ENCODE assay signal across 16 cellular contexts in the genomic region with DNA sequence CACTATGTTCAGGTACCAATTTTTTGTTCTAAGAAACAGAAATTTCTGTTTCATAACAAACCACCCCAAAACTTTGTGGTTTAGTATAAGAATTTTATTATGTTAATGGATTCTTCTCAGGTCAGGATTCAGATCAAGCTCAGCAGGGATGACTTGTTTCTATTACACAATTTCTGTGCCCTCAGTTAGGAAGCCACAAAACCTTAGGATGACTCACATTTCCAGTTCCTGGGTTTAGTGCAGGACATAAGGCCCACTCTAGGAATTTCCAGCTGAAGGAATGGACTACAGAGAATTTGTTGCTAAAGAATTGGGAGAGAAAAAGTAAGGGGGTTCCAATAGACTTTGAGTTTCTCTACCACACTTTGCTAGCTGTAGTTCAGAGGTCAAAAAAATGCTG.
A peak's percentile ranks its signal among the peaks of the same experiment; 100 is the strongest.
DNase-seq lines count a peak whose midpoint lies in the region; ATAC-seq, FAIRE-seq and TF ChIP-seq lines count a peak whose summit lies in the region.
"Had no signal": no experiment of that assay in that cellular context is flagged by ENCODE, and none has a peak within 500 bp of the region (broad histone marks: within the 10 kb centered on the region; RNA-seq: fewer than 3 reads in every experiment).

No MANE protein-coding gene starts in this region.

- DNase-seq in AG08395 (ENCODE audit: low spot score): peak; percentile 55
- DNase-seq in astrocyte (ENCODE audit: low read depth): peak; percentile 96
- DNase-seq in glomerular visceral epithelial cell (ENCODE audit: extremely low spot score): peak; percentile 83
- DNase-seq in mucosa of descending colon: no peak
- DNase-seq in pons (ENCODE audit: low spot score): no peak
- DNase-seq: heart left ventricle, NCI-H446 treated with DMSO at 0.1 percent for 48 hours had no signal

- no peak overlapping the region for H3K4me3 Mint-ChIP-seq in astrocyte (ENCODE audit: unreplicated experiment)
- H3K4me3 Mint-ChIP-seq: activated T-helper 17 cell treated with anti-CD3 and anti-CD28 coated beads, Interleukin-2, amount 50 U/mL, for 72 hours had no signal

- H2AFZ ChIP-seq in KMS-11 (ENCODE audit: low read depth) (no peak overlapping the region), astrocyte (ENCODE audit: low read depth, low read length) (no peak overlapping the region)

- no peak overlapping the region for H3K27ac Mint-ChIP-seq in astrocyte (ENCODE audit: unreplicated experiment)
- H3K27ac Mint-ChIP-seq: activated T-helper 17 cell treated with anti-CD3 and anti-CD28 coated beads, Interleukin-2, amount 50 U/mL, for 72 hours had no signal

- H3K4me3 ChIP-seq in KMS-11 (IDR thresholded peaks at IDR 0.05; ENCODE audit: insufficient read depth, low read depth, low read length) (no peak overlapping the region), astrocyte (ENCODE audit: insufficient read depth, low read depth, low read length) (no peak overlapping the region), mucosa of descending colon (no peak overlapping the region)
- H3K4me3 ChIP-seq: coronary artery, heart left ventricle had no signal

- peaks cover 17% of the 10 kb centered on the region for H3K4me1 ChIP-seq in KMS-11 (ENCODE audit: low read depth, poor library complexity, severe bottlenecking)
- H3K4me1 ChIP-seq in astrocyte (ENCODE audit: insufficient read depth, low read length): peaks cover 5% of the 10 kb centered on the region
- no peaks in the 10 kb centered on the region for H3K4me1 ChIP-seq in mucosa of descending colon (ENCODE audit: low read depth)
- H3K4me1 ChIP-seq: heart left ventricle had no signal

- peaks cover 5% of the 10 kb centered on the region for H3K9me3 Mint-ChIP-seq in astrocyte (ENCODE audit: unreplicated experiment)

- H3K27ac ChIP-seq in KMS-11 (no peak overlapping the region), astrocyte (ENCODE audit: low read depth, low read length) (no peak overlapping the region)
- H3K27ac ChIP-seq: coronary artery, heart left ventricle had no signal

- intact Hi-C loops in mucosa of descending colon (cut with DNase I, micrococcal nuclease): no loop called here

- H3K9ac ChIP-seq in KMS-11 (no peak overlapping the region), astrocyte (ENCODE audit: low read length) (no peak overlapping the region)

- H3K4me2 ChIP-seq in KMS-11: 0 out of 2 replicates have a peak overlapping the region, but pooled peaks have one; percentile 15
- H3K4me2 ChIP-seq in astrocyte (ENCODE audit: low read length): peak overlapping the region; percentile 33

- H3K9me3 ChIP-seq in astrocyte (ENCODE audit: insufficient read depth, low read depth, low read length): no peaks in the 10 kb centered on the region
- no peaks in the 10 kb centered on the region for H3K9me3 ChIP-seq in mucosa of descending colon

- H3K4me1 Mint-ChIP-seq in astrocyte (ENCODE audit: low read depth, unreplicated experiment): peaks cover 10% of the 10 kb centered on the region
- H3K4me1 Mint-ChIP-seq: activated T-helper 17 cell treated with anti-CD3 and anti-CD28 coated beads, Interleukin-2, amount 50 U/mL, for 72 hours had no signal

- ATAC-seq in mucosa of descending colon: no peak
- ATAC-seq in GM18907 (IDR thresholded peaks at IDR 0.05; ENCODE audit: unreplicated experiment): no peak
- no peak for ATAC-seq in GM19397 (IDR thresholded peaks at IDR 0.05; ENCODE audit: unreplicated experiment)
- ATAC-seq: activated CD4-positive, CD25-positive, alpha-beta regulatory T cell treated with anti-CD3 and anti-CD28 coated beads, Interleukin-2, amount 50 U/mL, for 24 hours; activated T-helper 17 cell treated with anti-CD3 and anti-CD28 coated beads, Interleukin-2, amount 50 U/mL, for 72 hours; HCT116; heart left ventricle; Right ventricle myocardium inferior had no signal

- no peaks in the 10 kb centered on the region for H3K36me3 Mint-ChIP-seq in astrocyte (ENCODE audit: low read depth, unreplicated experiment)

- TF ChIP-seq CTCF in KMS-11 (conservative IDR thresholded peaks at IDR 0.05; ENCODE audit: low read depth, low read length) (no peak), astrocyte (IDR thresholded peaks at IDR 0.05; ENCODE audit: insufficient read depth, low read depth, low read length) (no peak), mucosa of descending colon (IDR thresholded peaks at IDR 0.05) (no peak)

- peaks cover 5% of the 10 kb centered on the region for H3K27me3 Mint-ChIP-seq in astrocyte (ENCODE audit: low read depth, unreplicated experiment)
- H3K27me3 Mint-ChIP-seq: activated T-helper 17 cell treated with anti-CD3 and anti-CD28 coated beads, Interleukin-2, amount 50 U/mL, for 72 hours had no signal

- H4K20me1 ChIP-seq in KMS-11 (ENCODE audit: insufficient read depth) (no peaks in the 10 kb centered on the region), astrocyte (ENCODE audit: insufficient read depth, low read length) (no peaks in the 10 kb centered on the region)

- H3K36me3 ChIP-seq in KMS-11 (ENCODE audit: insufficient read depth): no peaks in the 10 kb centered on the region
- no peaks in the 10 kb centered on the region for H3K36me3 ChIP-seq in astrocyte (ENCODE audit: insufficient read depth, low read length)
- H3K36me3 ChIP-seq in mucosa of descending colon (ENCODE audit: low read depth): no peaks in the 10 kb centered on the region
- H3K36me3 ChIP-seq: heart left ventricle had no signal

- FAIRE-seq in astrocyte (lab: Jason Lieb, UNC): no peak
- FAIRE-seq: GM19239 had no signal

- H3K27me3 ChIP-seq in KMS-11 (ENCODE audit: insufficient read depth, low read depth) (no peaks in the 10 kb centered on the region), astrocyte (ENCODE audit: insufficient read depth, low read length) (no peaks in the 10 kb centered on the region)
- H3K27me3 ChIP-seq: heart left ventricle had no signal

- H3K79me2 ChIP-seq in KMS-11 (ENCODE audit: insufficient read depth, low read depth): no peaks in the 10 kb centered on the region
- H3K79me2 ChIP-seq in astrocyte (ENCODE audit: insufficient read depth, low read length): no peaks in the 10 kb centered on the region

Comparison
In these comparisons a context has a peak if more than half of its experiments do, and no peak if none do; other contexts are left out.
1. DNase-seq: peak in AG08395 (single experiment), astrocyte (single experiment) and glomerular visceral epithelial cell (single experiment); none in mucosa of descending colon (0 of 3) and pons (single experiment).